Comparison of ENCODE assay signal across 10 cellular contexts in genomic region chrX:33725556-33726232, GRCh38.
A peak's percentile ranks its signal among the peaks of the same experiment; 100 is the strongest.
DNase-seq lines count a peak whose midpoint lies in the region; ATAC-seq and TF ChIP-seq lines count a peak whose summit lies in the region.
"Had no signal": no experiment of that assay in that cellular context is flagged by ENCODE, and none has a peak within 500 bp of the region (broad histone marks: within the 10 kb centered on the region; RNA-seq: fewer than 3 reads in every experiment).

No MANE protein-coding gene starts in this region.

- 3% methylated on average over 15 of the region's 15 CpGs for WGBS in urinary bladder

- H3K4me3 ChIP-seq in brain microvascular endothelial cell (ENCODE audit: low read depth, low read length) (peak overlapping the region; percentile 36), left lung (peak overlapping the region in 1 of 2 donors; percentile 21), urinary bladder (ENCODE audit: low read depth, low read length) (peak overlapping the region; percentile 25)

- no peak for DNase-seq in T-helper 1 cell
- peak; percentile 1 for DNase-seq in brain microvascular endothelial cell
- DNase-seq in left lung = peak in 1 of 2 donors; percentile 33
- DNase-seq in Ammon's horn (ENCODE audit: low spot score) = no peak
- DNase-seq: left colon, NCI-H1105 had no signal

- H3K4me3 Mint-ChIP-seq in T-helper 1 cell treated with Interleukin-12 subunit alpha and Interleukin-12 subunit beta and Interleukin-4 antibody, amounts not matched to agents 30 μg/mL and 1 μg/mL, for 36 hours = peak overlapping the region; percentile 31
- H3K4me3 Mint-ChIP-seq in activated T-helper 17 cell treated with anti-CD3 and anti-CD28 coated beads, Interleukin-2, amount 50 U/mL, for 72 hours = no peak overlapping the region

- H3K4me1 Mint-ChIP-seq in T-helper 1 cell treated with Interleukin-12 subunit alpha and Interleukin-12 subunit beta and Interleukin-4 antibody, amounts not matched to agents 30 μg/mL and 1 μg/mL, for 36 hours (ENCODE audit: low read depth) = no peaks in the 10 kb centered on the region
- no peaks in the 10 kb centered on the region for H3K4me1 Mint-ChIP-seq in activated T-helper 17 cell treated with anti-CD3 and anti-CD28 coated beads, Interleukin-2, amount 50 U/mL, for 72 hours

- no peaks in the 10 kb centered on the region for H3K36me3 Mint-ChIP-seq in T-helper 1 cell treated with Interleukin-12 subunit alpha and Interleukin-12 subunit beta and Interleukin-4 antibody, amounts not matched to agents 30 μg/mL and 1 μg/mL, for 36 hours (ENCODE audit: low read depth)
- H3K36me3 Mint-ChIP-seq in activated T-helper 17 cell treated with anti-CD3 and anti-CD28 coated beads, Interleukin-2, amount 50 U/mL, for 72 hours (ENCODE audit: low read depth) = no peaks in the 10 kb centered on the region

- H3K27me3 ChIP-seq in brain microvascular endothelial cell (replicated peaks) (no peaks in the 10 kb centered on the region), left lung (peaks cover 0 to 10% of the 10 kb centered on the region in 2 donors)

- in situ Hi-C loops in brain microvascular endothelial cell (cut with HindIII; ENCODE audit: low pct_ligation_motif_present, low sequenced_read_pairs) = no loop called here

- TF ChIP-seq CTCF in brain microvascular endothelial cell (IDR thresholded peaks at IDR 0.05; ENCODE audit: low read depth, low read length, missing control alignments) (no peak), left lung (IDR thresholded peaks at IDR 0.05) (no peak)

- no peaks in the 10 kb centered on the region for H3K9me3 ChIP-seq in left lung

- ATAC-seq in left lung (peak; percentile 97), GM18519 (IDR thresholded peaks at IDR 0.05; ENCODE audit: low FRiP score, unreplicated experiment) (no peak)
- no peak for ATAC-seq in activated T-helper 17 cell treated with anti-CD3 and anti-CD28 coated beads, Interleukin-2, amount 50 U/mL, for 72 hours (replicated peaks)
- ATAC-seq: left colon had no signal

- H3K36me3 ChIP-seq in brain microvascular endothelial cell (replicated peaks) = no peaks in the 10 kb centered on the region
- H3K36me3 ChIP-seq in left lung = no peaks in the 10 kb centered on the region
- H3K36me3 ChIP-seq in urinary bladder (ENCODE audit: insufficient read depth) = no peaks in the 10 kb centered on the region

- H3K27ac Mint-ChIP-seq in T-helper 1 cell treated with Interleukin-12 subunit alpha and Interleukin-12 subunit beta and Interleukin-4 antibody, amounts not matched to agents 30 μg/mL and 1 μg/mL, for 36 hours = no peak overlapping the region
- H3K27ac Mint-ChIP-seq in activated T-helper 17 cell treated with anti-CD3 and anti-CD28 coated beads, Interleukin-2, amount 50 U/mL, for 72 hours = no peak overlapping the region

- intact Hi-C loops in left lung (cut with DNase I) = no loop called here

- H3K4me1 ChIP-seq in left lung (no peaks in the 10 kb centered on the region), urinary bladder (ENCODE audit: insufficient read depth) (no peaks in the 10 kb centered on the region)

- H3K27me3 Mint-ChIP-seq in T-helper 1 cell treated with Interleukin-12 subunit alpha and Interleukin-12 subunit beta and Interleukin-4 antibody, amounts not matched to agents 30 μg/mL and 1 μg/mL, for 36 hours (ENCODE audit: low read depth) = no peaks in the 10 kb centered on the region
- no peaks in the 10 kb centered on the region for H3K27me3 Mint-ChIP-seq in activated T-helper 17 cell treated with anti-CD3 and anti-CD28 coated beads, Interleukin-2, amount 50 U/mL, for 72 hours

- no peaks in the 10 kb centered on the region for H3K9me3 Mint-ChIP-seq in T-helper 1 cell treated with Interleukin-12 subunit alpha and Interleukin-12 subunit beta and Interleukin-4 antibody, amounts not matched to agents 30 μg/mL and 1 μg/mL, for 36 hours
- no peaks in the 10 kb centered on the region for H3K9me3 Mint-ChIP-seq in activated T-helper 17 cell treated with anti-CD3 and anti-CD28 coated beads, Interleukin-2, amount 50 U/mL, for 72 hours

- no peak overlapping the region for H3K27ac ChIP-seq in brain microvascular endothelial cell
- no peak overlapping the region for H3K27ac ChIP-seq in left lung
- no peak overlapping the region for H3K27ac ChIP-seq in urinary bladder (ENCODE audit: low read depth)
